2 cellular contexts compared by ENCODE assay signal in genomic region chr2:217935245-217935879, GRCh38.
A peak's percentile ranks its signal among the peaks of the same experiment; 100 is the strongest.
TF ChIP-seq lines count a peak whose summit lies in the region.

No MANE protein-coding gene starts in this region.

TF ChIP-seq in H1, 55 proteins besides CTCF, POLR2A, EP300 and RAD21 (continued from another document):
- TF ChIP-seq HDAC2 (IDR thresholded peaks at IDR 0.05; ENCODE audit: borderline replicate concordance in 1 of 2, low read depth in 2 of 2, low read length in 2 of 2): 0 out of 4 replicates have a peak, but pooled peaks of 1 of the 2 experiments have one; percentile 59
- no peak for TF ChIP-seq ATF2 (IDR thresholded peaks at IDR 0.05; ENCODE audit: low read length)
- TF ChIP-seq CEBPB (IDR thresholded peaks at IDR 0.05; ENCODE audit: low read depth, low read length): no peak

TF ChIP-seq in HepG2, 621 proteins besides CTCF, POLR2A, EP300 and RAD21 (continued from another document):
- TF ChIP-seq ZNF687 (CRISPR knock-in tag; IDR thresholded peaks at IDR 0.05) (0 out of 2 replicates have a peak, but pooled peaks have one; percentile 13), FOSL1 (CRISPR knock-in tag; IDR thresholded peaks at IDR 0.05; ENCODE audit: borderline replicate concordance) (no peak), ZNF10 (CRISPR knock-in tag; IDR thresholded peaks at IDR 0.05; ENCODE audit: borderline replicate concordance, low read depth) (no peak)
